Comparison of ENCODE assay signal across 8 cellular contexts in the genomic region with DNA sequence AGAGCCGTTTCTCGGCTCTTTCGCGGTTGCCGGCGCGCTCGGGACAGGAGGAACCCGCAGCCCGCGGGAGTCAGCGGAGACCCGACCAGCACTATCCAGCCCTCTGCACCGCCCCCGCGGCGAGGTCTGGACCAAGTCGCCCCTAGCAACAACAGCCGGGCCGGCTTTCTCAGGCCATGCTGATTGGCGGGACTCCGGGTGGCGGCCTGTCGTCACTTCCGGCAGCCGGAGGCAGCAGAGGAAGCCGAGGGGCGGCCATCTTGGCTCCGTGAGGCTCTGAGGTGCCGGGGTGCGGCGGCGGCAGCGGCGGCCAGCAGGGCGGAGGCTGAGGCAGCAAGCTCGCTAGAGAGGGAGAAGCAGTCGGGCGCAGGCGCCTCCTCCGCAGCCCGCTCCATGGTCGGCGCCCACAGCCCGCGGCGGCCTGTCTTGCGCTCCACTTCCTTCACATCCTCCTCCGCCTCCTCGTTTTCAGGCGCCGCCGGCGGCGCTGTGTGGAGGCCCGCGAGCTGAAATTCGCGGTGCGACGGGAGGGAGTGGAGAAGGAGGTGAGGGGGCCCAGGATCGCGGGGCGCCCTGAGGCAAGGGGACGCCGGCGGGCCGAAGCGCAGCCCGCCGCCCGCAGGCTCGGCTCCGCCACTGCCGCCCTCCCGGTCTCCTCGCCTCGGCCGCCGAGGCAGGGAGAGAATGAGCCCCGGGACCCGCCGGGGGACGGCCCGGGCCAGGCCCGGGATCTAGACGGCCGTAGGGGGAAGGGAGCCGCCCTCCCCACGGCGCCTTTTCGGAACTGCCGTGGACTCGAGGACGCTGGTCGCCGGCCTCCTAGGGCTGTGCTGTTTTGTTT. TPM values are rescaled to one million over a fixed set of nuclear protein-coding genes. Genes with fewer than 3 reads are reported as not detected.
A peak's percentile ranks its signal among the peaks of the same experiment; 100 is the strongest.
DNase-seq lines count a peak whose midpoint lies in the region; ATAC-seq and TF ChIP-seq lines count a peak whose summit lies in the region.

A gene (plus strand): TSS at position 263 of the 841 bp plus-strand sequence. CDS start 615 bp downstream, outside the sequence.

- DNase-seq in Ammon's horn (ENCODE audit: low spot score) (peak; percentile 97), NCI-H460 (ENCODE audit: extremely low read depth, low read depth) (peak; percentile 95), cerebellar nuclear complex (lab: John Stamatoyannopoulos, UW) (peak; percentile 92 to 93), islet precursor cell (peak; percentile 99)
- peak; percentile 95 for DNase-seq in activated CD4-positive, CD25-positive, alpha-beta regulatory T cell treated with anti-CD3 and anti-CD28 coated beads, Interleukin-2, amount 50 U/mL, for 72 hours
- DNase-seq in stimulated activated CD4-positive, alpha-beta T cell treated with anti-CD3 and anti-CD28 coated beads, Interleukin-12 subunit alpha, Interleukin-12 subunit beta, amount 100 ng/mL, for 48 hours (ENCODE audit: low read depth in 2 of 3, low spot score in 1 of 3): peak; percentile 94 to 96 (median 95)

- peak; percentile 89 for TF ChIP-seq POLR2A in GM19099 (IDR thresholded peaks at IDR 0.05; ENCODE audit: extremely low read depth, insufficient read length, low read depth)

- ATAC-seq in HG03432 (IDR thresholded peaks at IDR 0.05; ENCODE audit: unreplicated experiment): peak; percentile 94

RNA-seq across cellular contexts. Expression of the gene that starts here (rescaled TPM):
- total RNA-seq in NCI-H460 (2014; rRNA removed; shearing (Covaris generic)): 76.3 and 80.3 TPM in 2 replicates
- polyA plus RNA-seq in NCI-H460 (2014; cell fraction: nucleus; rRNA removed): 66.7 and 67.7 TPM in 2 replicates

Comparison
In these comparisons a context has a peak if more than half of its experiments do, and no peak if none do; other contexts are left out.
1. Peak in every context shown above with its lines: DNase-seq and ATAC-seq.